In the genomic region with DNA sequence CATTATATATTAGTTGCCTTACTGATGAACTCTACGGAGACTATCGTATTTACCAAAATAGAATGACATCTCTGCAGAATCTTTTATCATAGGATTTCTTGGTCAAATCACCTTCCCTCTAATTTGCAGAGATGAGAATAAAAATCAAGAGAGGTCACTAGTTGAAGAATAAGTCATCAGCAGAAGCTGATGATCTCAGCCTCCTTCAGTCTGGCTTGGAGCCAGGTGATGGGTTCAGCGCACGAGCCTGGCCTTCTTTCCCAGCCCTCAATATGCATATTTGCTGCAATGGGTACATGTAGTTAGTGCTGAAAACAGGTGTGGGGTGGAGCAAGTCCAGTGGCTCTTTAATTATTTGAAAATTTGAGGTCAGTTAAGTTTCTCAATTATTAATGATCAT, we compare ENCODE assay signal across 26 cellular contexts. TPM values are rescaled to one million over a fixed set of nuclear protein-coding genes. Genes with fewer than 3 reads are reported as not detected.
A peak's percentile ranks its signal among the peaks of the same experiment; 100 is the strongest.
DNase-seq lines count a peak whose midpoint lies in the region; ATAC-seq and TF ChIP-seq lines count a peak whose summit lies in the region.
"Had no signal": no experiment of that assay in that cellular context is flagged by ENCODE, and none has a peak within 500 bp of the region (broad histone marks: within the 10 kb centered on the region; RNA-seq: fewer than 3 reads in every experiment).

No MANE protein-coding gene starts in this region.

- no peak overlapping the region for H3K4me3 Mint-ChIP-seq in GM23338
- H3K4me3 Mint-ChIP-seq: activated naive CD4-positive, alpha-beta T cell treated with anti-CD3 and anti-CD28 coated beads for 36 hours; effector memory CD8-positive, alpha-beta T cell; immature natural killer cell; naive B cell; stimulated activated memory B cell treated with anti-CD40 and anti-IgM and Interleukin-4, amounts not matched to agents 10 μg/mL and 1 μg/mL and 100 μg/mL, for 72 hours had no signal

- H3K27me3 ChIP-seq in GM23338 (ENCODE audit: insufficient read depth): no peaks in the 10 kb centered on the region
- no peaks in the 10 kb centered on the region for H3K27me3 ChIP-seq in Loucy (ENCODE audit: insufficient read depth, low read length, poor library complexity, severe bottlenecking)
- H3K27me3 ChIP-seq in colonic mucosa: no peaks in the 10 kb centered on the region
- no peaks in the 10 kb centered on the region for H3K27me3 ChIP-seq in Peyer's patch
- H3K27me3 ChIP-seq: BLaER1, esophagus squamous epithelium, left lung, upper lobe of right lung had no signal

- intact Hi-C loops in colonic mucosa (cut with DNase I): no loop called here

- no peaks in the 10 kb centered on the region for H3K9me3 Mint-ChIP-seq in GM23338
- H3K9me3 Mint-ChIP-seq: activated naive CD4-positive, alpha-beta T cell treated with anti-CD3 and anti-CD28 coated beads for 36 hours; effector memory CD8-positive, alpha-beta T cell; immature natural killer cell; naive B cell; stimulated activated memory B cell treated with anti-CD40 and anti-IgM and Interleukin-4, amounts not matched to agents 10 μg/mL and 1 μg/mL and 100 μg/mL, for 72 hours had no signal

- H3K79me2 ChIP-seq in GM23338 (replicated peaks; ENCODE audit: insufficient read depth): no peaks in the 10 kb centered on the region
- no peaks in the 10 kb centered on the region for H3K79me2 ChIP-seq in Loucy (ENCODE audit: insufficient read depth, low read length)

- no peak for TF ChIP-seq POLR2A in Peyer's patch (IDR thresholded peaks at IDR 0.05)

- H2AFZ ChIP-seq in GM23338 (peak overlapping the region; percentile 28; the same call in 1 of the 2 replicates), Loucy (ENCODE audit: low read length) (no peak overlapping the region)

- TF ChIP-seq CTCF in GM23338 (conservative IDR thresholded peaks at IDR 0.05; ENCODE audit: low read depth in 2 of 2): no peak
- TF ChIP-seq CTCF in Loucy (conservative IDR thresholded peaks at IDR 0.05; ENCODE audit: low read length): no peak
- no peak for TF ChIP-seq CTCF in colonic mucosa (IDR thresholded peaks at IDR 0.05)
- no peak for TF ChIP-seq CTCF in Peyer's patch (IDR thresholded peaks at IDR 0.05)

- peak overlapping the region; percentile 66 for H3K9ac ChIP-seq in Loucy (ENCODE audit: low read depth, low read length, poor library complexity, severe bottlenecking)
- H3K9ac ChIP-seq in colonic mucosa (ENCODE audit: low read depth in 2 of 2, low read length in 2 of 2): no peak overlapping the region
- H3K9ac ChIP-seq: BLaER1 had no signal

- no peak overlapping the region for H3K27ac Mint-ChIP-seq in GM23338
- H3K27ac Mint-ChIP-seq: activated naive CD4-positive, alpha-beta T cell treated with anti-CD3 and anti-CD28 coated beads for 36 hours; effector memory CD8-positive, alpha-beta T cell; immature natural killer cell; naive B cell; stimulated activated memory B cell treated with anti-CD40 and anti-IgM and Interleukin-4, amounts not matched to agents 10 μg/mL and 1 μg/mL and 100 μg/mL, for 72 hours had no signal

- no peak overlapping the region for H3K27ac ChIP-seq in GM23338 (ENCODE audit: low read depth)
- no peak overlapping the region for H3K27ac ChIP-seq in colonic mucosa
- no peak overlapping the region for H3K27ac ChIP-seq in Peyer's patch
- H3K27ac ChIP-seq: BLaER1, left lung, upper lobe of right lung had no signal

- H3K9me3 ChIP-seq in Loucy (ENCODE audit: insufficient read depth, low read depth, low read length) (no peaks in the 10 kb centered on the region), colonic mucosa (no peaks in the 10 kb centered on the region), Peyer's patch (no peaks in the 10 kb centered on the region)
- H3K9me3 ChIP-seq: BLaER1, esophagus squamous epithelium, left lung, upper lobe of right lung had no signal

- no peak overlapping the region for H3K4me3 ChIP-seq in GM23338
- H3K4me3 ChIP-seq in Loucy (ENCODE audit: low read length, poor library complexity, severe bottlenecking): no peak overlapping the region
- no peak overlapping the region for H3K4me3 ChIP-seq in colonic mucosa
- H3K4me3 ChIP-seq in Peyer's patch: no peak overlapping the region
- H3K4me3 ChIP-seq: BLaER1, esophagus squamous epithelium, left lung, upper lobe of right lung had no signal

- peaks cover 60% of the 10 kb centered on the region for H3K4me1 Mint-ChIP-seq in GM23338

- H3K4me1 ChIP-seq in GM23338 (ENCODE audit: insufficient read depth): peaks cover 41% of the 10 kb centered on the region
- peaks cover 65% of the 10 kb centered on the region for H3K4me1 ChIP-seq in Loucy (ENCODE audit: insufficient read depth, low read length, poor library complexity, severe bottlenecking)
- H3K4me1 ChIP-seq in colonic mucosa: peaks cover 3% of the 10 kb centered on the region
- peaks cover 3 to 11% (median 5%) of the 10 kb centered on the region in 4 donors for H3K4me1 ChIP-seq in Peyer's patch

- no peak overlapping the region for H3K4me2 ChIP-seq in GM23338
- H3K4me2 ChIP-seq in Loucy (ENCODE audit: low read depth, low read length, poor library complexity, severe bottlenecking): no peak overlapping the region
- H3K4me2 ChIP-seq: BLaER1 had no signal

- 0 out of 2 replicates have a peak, but pooled peaks cover 4% of the 10 kb centered on the region for H3K9me2 ChIP-seq in GM23338 (ENCODE audit: insufficient read depth)
- no peaks in the 10 kb centered on the region for H3K9me2 ChIP-seq in Loucy (replicated peaks; ENCODE audit: low read depth, low read length)

- DNase-seq in GM23338 (ENCODE audit: low spot score) (no peak), colonic mucosa (peak; percentile 9), kidney tubule cell (ENCODE audit: low spot score) (peak; percentile 77), COR-L47 (lab: John Stamatoyannopoulos, UW) (no peak), Peyer's patch (no peak), SW 1271 (lab: John Stamatoyannopoulos, UW) (no peak)
- DNase-seq: activated CD4-positive, alpha-beta T cell treated with anti-CD3 and anti-CD28 coated beads, Interleukin-2, amount 50 U/mL, for 4 hours; activated naive CD4-positive, alpha-beta T cell treated with anti-CD3 and anti-CD28 coated beads for 36 hours; amniotic stem cell; DMS79; effector memory CD8-positive, alpha-beta T cell; esophagus squamous epithelium; hypothalamus; immature natural killer cell; left lung; naive B cell; NCI-H146; NCI-H2107; NCI-H510A treated with DMSO at 0.1 percent for 48 hours; occipital lobe; stimulated activated CD4-positive, alpha-beta T cell treated with anti-CD3 and anti-CD28 coated beads, Interleukin-4, amount 100 ng/mL, for 4 hours; upper lobe of right lung had no signal

- H3K36me3 ChIP-seq in GM23338 (ENCODE audit: insufficient read depth) (no peaks in the 10 kb centered on the region), Loucy (ENCODE audit: insufficient read depth, low read length) (no peaks in the 10 kb centered on the region), colonic mucosa (no peaks in the 10 kb centered on the region), Peyer's patch (no peaks in the 10 kb centered on the region)
- H3K36me3 ChIP-seq: BLaER1, esophagus squamous epithelium, left lung, upper lobe of right lung had no signal

- H3F3A ChIP-seq in GM23338 (replicated peaks; ENCODE audit: low read depth): 0 out of 2 replicates have a peak, but pooled peaks cover 6% of the 10 kb centered on the region
- peaks cover 10% of the 10 kb centered on the region for H3F3A ChIP-seq in Loucy (ENCODE audit: low read depth)

- H4K20me1 ChIP-seq in GM23338 (replicated peaks; ENCODE audit: insufficient read depth) (no peaks in the 10 kb centered on the region), Loucy (ENCODE audit: insufficient read depth, low read length, poor library complexity, severe bottlenecking) (no peaks in the 10 kb centered on the region)
- H4K20me1 ChIP-seq: BLaER1 had no signal

- H3K27me3 Mint-ChIP-seq in GM23338 (ENCODE audit: insufficient read depth, low read depth, poor library complexity): peaks cover 10% of the 10 kb centered on the region

- ATAC-seq in GM23338 (no peak), GM18868 (IDR thresholded peaks at IDR 0.05; ENCODE audit: unreplicated experiment) (no peak)
- ATAC-seq: effector memory CD8-positive, alpha-beta T cell; left lung; stimulated activated memory B cell treated with anti-CD40 and anti-IgM and Interleukin-4, amounts not matched to agents 10 μg/mL and 1 μg/mL and 100 μg/mL, for 72 hours; upper lobe of right lung had no signal

- no peaks in the 10 kb centered on the region for H3K36me3 Mint-ChIP-seq in GM23338 (ENCODE audit: low read depth)
- H3K36me3 Mint-ChIP-seq: immature natural killer cell; naive B cell; stimulated activated memory B cell treated with anti-CD40 and anti-IgM and Interleukin-4, amounts not matched to agents 10 μg/mL and 1 μg/mL and 100 μg/mL, for 72 hours had no signal

TF ChIP-seq in GM23338, 12 proteins besides CTCF, POLR2A, EP300 and RAD21:
- TF ChIP-seq REST (IDR thresholded peaks at IDR 0.05; ENCODE audit: unreplicated experiment): no peak
- no peak for TF ChIP-seq ZNF114 (CRISPR knock-in tag; IDR thresholded peaks at IDR 0.05)
- TF ChIP-seq JUNB (IDR thresholded peaks at IDR 0.05; ENCODE audit: unreplicated experiment): no peak
TF ChIP-seq in GM23338: peak in this region for 0.

RNA-seq across cellular contexts. Expression of gene EMP1, which starts 19.2 kb away (rescaled TPM):
- total RNA-seq in GM23338 (2014; rRNA removed; shearing (Covaris generic)): 0.07 TPM in 1 of 2 replicates, not detected in the other
- 0.39 and 1.1 TPM in 2 replicates for polyA plus RNA-seq in GM23338 (2016; fragmentation: Nextera tagmentation; extraction: Ambion mirVana)
- 100 to 1,000 TPM; 265 to 667 TPM for total RNA-seq in colonic mucosa
- total RNA-seq in Peyer's patch: 100 to 1,000 TPM in 1 of 4 donors, 10 to 100 TPM in 3; 37.1 to 110 (median 87.3) TPM

Comparison
In these comparisons a context has a peak if more than half of its experiments do, and no peak if none do; other contexts are left out.
1. DNase-seq: peak in colonic mucosa (single experiment) and kidney tubule cell (single experiment); none in GM23338 (single experiment), COR-L47 (single experiment), Peyer's patch (0 of 3) and SW 1271 (0 of 2).
2. RNA of gene EMP1, which starts 19.2 kb away (total RNA-seq): 265 to 667 TPM in colonic mucosa and 37.1 to 110 TPM in Peyer's patch; 0.07 TPM in GM23338; every median in the first group is over 10 times any median in the second.